Comparison of ENCODE assay signal across 16 cellular contexts in the genomic region with DNA sequence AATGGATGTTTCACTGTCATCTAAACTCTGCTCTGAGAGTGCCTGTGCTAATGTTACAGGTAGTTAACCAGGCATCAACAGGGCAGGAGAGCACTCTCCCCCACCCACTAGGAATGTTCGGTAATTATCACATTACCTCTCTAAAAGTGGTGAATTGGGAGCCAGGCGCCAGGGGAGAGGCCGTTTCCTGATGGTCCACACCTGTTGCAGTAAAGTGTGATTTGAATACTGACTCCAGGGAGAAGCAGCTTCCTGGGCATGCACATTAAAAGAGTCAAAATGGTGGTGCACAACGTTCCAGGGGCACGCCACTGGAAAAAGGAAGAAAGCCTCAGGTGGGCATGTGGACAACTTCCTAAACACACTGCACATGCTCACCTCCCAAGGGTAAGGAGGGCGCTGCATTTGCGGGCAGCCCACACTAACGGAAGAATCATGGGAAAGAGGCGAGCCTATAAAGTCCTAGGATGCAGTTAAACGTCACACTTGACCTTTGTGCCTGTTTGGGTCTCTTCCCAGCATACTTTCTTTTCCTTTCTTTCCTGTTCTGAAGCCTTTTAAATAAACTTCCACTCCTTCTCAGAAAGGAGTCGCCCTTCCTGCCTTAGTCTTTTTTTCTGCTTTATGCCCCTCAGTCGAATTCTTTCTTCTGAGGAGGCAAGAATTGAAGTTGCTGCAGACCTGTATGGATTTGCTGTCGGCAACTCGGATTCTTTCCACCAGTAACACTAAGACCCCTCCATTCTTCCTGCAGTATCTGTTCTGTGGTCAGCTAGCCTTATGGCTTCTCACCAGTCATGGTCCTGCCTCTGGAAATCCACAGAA. TPM values are rescaled to one million over a fixed set of nuclear protein-coding genes. Genes with fewer than 3 reads are reported as not detected.
DNase-seq lines count a peak whose midpoint lies in the region; ATAC-seq, FAIRE-seq and TF ChIP-seq lines count a peak whose summit lies in the region.
"Had no signal": no experiment of that assay in that cellular context is flagged by ENCODE, and none has a peak within 500 bp of the region (broad histone marks: within the 10 kb centered on the region; RNA-seq: fewer than 3 reads in every experiment).

No MANE protein-coding gene starts in this region.

- peak overlapping the region; percentile 43 for H3K4me2 ChIP-seq in osteoblast (ENCODE audit: insufficient read depth, low read length)

- H3K9me3 ChIP-seq in osteoblast (ENCODE audit: low read depth, low read length): no peaks in the 10 kb centered on the region
- H3K9me3 ChIP-seq: gastroesophageal sphincter, SJCRH30 had no signal

- no peaks in the 10 kb centered on the region for H3K27me3 ChIP-seq in osteoblast (ENCODE audit: insufficient read depth, low read length)
- H3K27me3 ChIP-seq: gastroesophageal sphincter, SJCRH30, stomach had no signal

- peak overlapping the region; percentile 65 for H2AFZ ChIP-seq in osteoblast (ENCODE audit: low read length)

- DNase-seq in H4 (ENCODE audit: low spot score) (peak; percentile 11), NCI-H146 treated with DMSO at 0.1 percent for 48 hours (lab: John Stamatoyannopoulos, UW; ENCODE audit: unreplicated experiment) (peak; percentile 40), fibroblast of villous mesenchyme (ENCODE audit: low read depth) (peak; percentile 72), osteoblast (ENCODE audit: insufficient read length, low spot score, missing footprints) (no peak), NCI-H1092 treated with DMSO at 0.1 percent for 48 hours (lab: John Stamatoyannopoulos, UW) (no peak), GM12891 (ENCODE audit: insufficient read length, low spot score) (no peak)
- no peak for DNase-seq in effector CD4-positive, alpha-beta T cell
- DNase-seq: effector memory CD4-positive, alpha-beta T cell; GOT3; naive thymus-derived CD4-positive, alpha-beta T cell; NCI-H524 treated with DMSO at 0.1 percent for 48 hours; stomach had no signal

- no peak for TF ChIP-seq POLR2A in GM12891 (IDR thresholded peaks at IDR 0.05; ENCODE audit: low read depth, low read length)

- H3K4me3 ChIP-seq in fibroblast of villous mesenchyme (ENCODE audit: low read depth, low read length) (no peak overlapping the region), osteoblast (ENCODE audit: insufficient read depth, low read length) (peak overlapping the region; percentile 16)
- H3K4me3 ChIP-seq: gastroesophageal sphincter, SJCRH30, stomach had no signal

- no peak overlapping the region for H3K27ac ChIP-seq in osteoblast (ENCODE audit: low read depth, low read length)
- H3K27ac ChIP-seq: gastroesophageal sphincter, SJCRH30, stomach had no signal

- H3K36me3 ChIP-seq in osteoblast (ENCODE audit: insufficient read depth, low read length): no peaks in the 10 kb centered on the region
- H3K36me3 ChIP-seq: gastroesophageal sphincter, SJCRH30, stomach had no signal

- no peaks in the 10 kb centered on the region for H3K79me2 ChIP-seq in osteoblast (ENCODE audit: insufficient read depth, low read length)

- H3K4me1 ChIP-seq in osteoblast (ENCODE audit: insufficient read depth, low read length): peaks cover 12% of the 10 kb centered on the region
- H3K4me1 ChIP-seq: SJCRH30 had no signal

- TF ChIP-seq CTCF in fibroblast of villous mesenchyme (IDR thresholded peaks at IDR 0.05; ENCODE audit: insufficient read depth, low read depth, low read length) (no peak), osteoblast (IDR thresholded peaks at IDR 0.05; ENCODE audit: extremely low read depth, low read depth, low read length) (peak; percentile 5)

- FAIRE-seq in GM12891 (lab: Jason Lieb, UNC): no peak
- FAIRE-seq: TTC549 had no signal

- H4K20me1 ChIP-seq in osteoblast (ENCODE audit: insufficient read depth, low read length): no peaks in the 10 kb centered on the region

- ATAC-seq in GM21447 (IDR thresholded peaks at IDR 0.05; ENCODE audit: unreplicated experiment): no peak
- ATAC-seq: gastroesophageal sphincter; naive thymus-derived CD4-positive, alpha-beta T cell had no signal

TF ChIP-seq in GM12891, 5 proteins besides CTCF, POLR2A, EP300 and RAD21:
- TF ChIP-seq POU2F2 (IDR thresholded peaks at IDR 0.05; ENCODE audit: low read depth, low read length) (no peak), PAX5 (IDR thresholded peaks at IDR 0.05; ENCODE audit: insufficient read depth, low read length, severe bottlenecking) (no peak), POLR2AphosphoS5 (IDR thresholded peaks at IDR 0.05; ENCODE audit: low read depth, low read length) (no peak)

RNA-seq across cellular contexts. Expression of a gene that starts 28.9 kb away (rescaled TPM):
- 10.1 and 10.8 TPM in 2 replicates for total RNA-seq in H4 (2014; rRNA removed; shearing (Covaris generic))
- total RNA-seq in fibroblast of villous mesenchyme (3.5 and 7.8 TPM in 2 replicates), osteoblast (10.1 and 11.5 TPM in 2 replicates)
- polyA plus RNA-seq in GM12891 (2012; ENCODE audit: low read depth, missing spikeins): 0.42 TPM

Comparison
In these comparisons a context has a peak if more than half of its experiments do, and no peak if none do; other contexts are left out.
1. DNase-seq: peak in H4 (single experiment), NCI-H146 treated with DMSO at 0.1 percent for 48 hours (single experiment) and fibroblast of villous mesenchyme (single experiment); none in osteoblast (single experiment), effector CD4-positive, alpha-beta T cell (single experiment), NCI-H1092 treated with DMSO at 0.1 percent for 48 hours (single experiment) and GM12891 (single experiment).